ENCODE assay signal across 8 cellular contexts in genomic region chr6:152380993-152381898, GRCh38.
DNase-seq lines count a peak whose midpoint lies in the region; ATAC-seq, FAIRE-seq and TF ChIP-seq lines count a peak whose summit lies in the region.

No MANE protein-coding gene starts in this region.

- dilution Hi-C loops in keratinocyte (cut with MboI; ENCODE audit: extremely low pct_ligation_motif_present, low sequenced_read_pairs), result no loop called here

- H3K9me1 ChIP-seq in keratinocyte (ENCODE audit: control insufficient read depth, extremely low read depth, insufficient read depth, low read length), result no peaks in the 10 kb centered on the region

- no peaks in the 10 kb centered on the region for H3K36me3 ChIP-seq in HUES48 (ENCODE audit: control insufficient read depth, insufficient read depth, low read length)
- H3K36me3 ChIP-seq in keratinocyte (ENCODE audit: control insufficient read depth in 2 of 2, extremely low read depth in 1 of 2, insufficient read depth in 2 of 2, low read length in 2 of 2), result no peaks in the 10 kb centered on the region
- H3K36me3 ChIP-seq in small intestine (ENCODE audit: control insufficient read depth in 2 of 2, insufficient read depth in 2 of 2, low read length in 2 of 2), result no peaks in the 10 kb centered on the region

- no peak for TF ChIP-seq POLR2A in GM12892 (IDR thresholded peaks at IDR 0.05; ENCODE audit: low read depth, low read length)

- DNase-seq in caudate nucleus (lab: John Stamatoyannopoulos, UW) (peak in 55 of 61 donors; percentile 5 to 89 (median 44)), keratinocyte (ENCODE audit: low read depth, low spot score) (peak; percentile 59), small intestine (peak; percentile 18), GM10266 (ENCODE audit: extremely low spot score) (no peak), GM12892 (ENCODE audit: insufficient read length) (no peak)
- no peak for DNase-seq in central memory CD4-positive, alpha-beta T cell

- 11 to 25% (median 21%) methylated on average over 17 of the region's 17 CpGs for whole genome bisulfite sequencing in small intestine, 3 donors

- H3K27me3 ChIP-seq in HUES48 (ENCODE audit: control insufficient read depth, insufficient read depth, low read length) (no peaks in the 10 kb centered on the region), keratinocyte (ENCODE audit: control insufficient read depth, extremely low read depth, insufficient read depth, low read length) (no peaks in the 10 kb centered on the region), small intestine (ENCODE audit: control insufficient read depth in 2 of 2, insufficient read depth in 2 of 2, low read length in 2 of 2) (no peaks in the 10 kb centered on the region)

- H2AFZ ChIP-seq in keratinocyte (ENCODE audit: control insufficient read depth, low read length), result peak overlapping the region; percentile 73

- peak overlapping the region; percentile 97 for H3K4me2 ChIP-seq in keratinocyte (ENCODE audit: control insufficient read depth, extremely low read depth, insufficient read depth, low read depth, low read length)

- H3K4me3 ChIP-seq in HUES48 (ENCODE audit: low read depth, low read length) (peak overlapping the region; percentile 18; the same call in 1 of the 2 replicates), keratinocyte (ENCODE audit: control insufficient read depth in 2 of 3, extremely low read depth in 1 of 3, insufficient read depth in 2 of 3, low read depth in 1 of 3, low read length in 3 of 3) (peak overlapping the region; percentile 32 to 89 (median 67)), small intestine (ENCODE audit: low read depth in 1 of 2, low read length in 2 of 2) (no peak overlapping the region)

- FAIRE-seq in keratinocyte (lab: Jason Lieb, UNC) (peak; percentile 43), small intestine (lab: Jason Lieb, UNC) (no peak), GM12892 (lab: Jason Lieb, UNC) (no peak)

- no peaks in the 10 kb centered on the region for H3K9me3 ChIP-seq in HUES48 (ENCODE audit: control insufficient read depth, insufficient read depth, low read length)
- H3K9me3 ChIP-seq in keratinocyte (ENCODE audit: control insufficient read depth, low read depth, low read length), result no peaks in the 10 kb centered on the region
- no peaks in the 10 kb centered on the region for H3K9me3 ChIP-seq in small intestine (ENCODE audit: control insufficient read depth, low read depth)

- H3K4me1 ChIP-seq in HUES48 (ENCODE audit: control insufficient read depth, insufficient read depth, low read length), result no peaks in the 10 kb centered on the region
- peaks cover 18% of the 10 kb centered on the region for H3K4me1 ChIP-seq in keratinocyte (ENCODE audit: control insufficient read depth, extremely low read depth, insufficient read depth, low read length)
- peaks cover 0 to 3% of the 10 kb centered on the region in 2 donors for H3K4me1 ChIP-seq in small intestine (ENCODE audit: control insufficient read depth in 2 of 2, insufficient read depth in 1 of 2, low read depth in 1 of 2, low read length in 1 of 2)

- TF ChIP-seq CTCF in keratinocyte (optimal IDR thresholded peaks at IDR 0.05 in 1 of 3, IDR thresholded peaks at IDR 0.05 in 1 of 3, conservative IDR thresholded peaks at IDR 0.05 in 1 of 3; ENCODE audit: extremely low read depth in 1 of 3, insufficient read depth in 2 of 3, low read length in 3 of 3), result no peak
- no peak for TF ChIP-seq CTCF in GM10266 (IDR thresholded peaks at IDR 0.05; ENCODE audit: control insufficient read depth, insufficient read depth, low read depth, missing control alignments)

- H3K79me2 ChIP-seq in keratinocyte (ENCODE audit: control insufficient read depth, insufficient read depth, low read length), result no peaks in the 10 kb centered on the region

- H4K20me1 ChIP-seq in keratinocyte (ENCODE audit: control insufficient read depth, extremely low read depth, insufficient read depth, low read length), result no peaks in the 10 kb centered on the region

- H3K9ac ChIP-seq in HUES48 (ENCODE audit: low read depth, low read length) (peak overlapping the region; percentile 31; the same call in 1 of the 2 replicates), keratinocyte (ENCODE audit: control insufficient read depth, extremely low read depth, insufficient read depth, low read length) (peak overlapping the region; percentile 88)

- no peak for ATAC-seq in HG03135 (IDR thresholded peaks at IDR 0.05; ENCODE audit: unreplicated experiment)

- peak overlapping the region; percentile 21 for H3K27ac ChIP-seq in HUES48 (ENCODE audit: low read depth, low read length)
- H3K27ac ChIP-seq in caudate nucleus (ENCODE audit: low read depth, low read length), result peak overlapping the region; percentile 82
- peak overlapping the region; percentile 91 for H3K27ac ChIP-seq in keratinocyte (ENCODE audit: control insufficient read depth, insufficient read depth, low read length)
- peak overlapping the region in 1 of 2 donors; percentile 97 for H3K27ac ChIP-seq in small intestine (ENCODE audit: low read depth in 1 of 2, low read length in 1 of 2)

Comparison
In these comparisons a context has a peak if more than half of its experiments do, and no peak if none do; other contexts are left out.
1. H3K4me3 ChIP-seq: peak in HUES48 (single experiment) and keratinocyte (3 of 3); none in small intestine (0 of 2).
2. DNase-seq: peak in caudate nucleus (55 of 61), keratinocyte (single experiment) and small intestine (single experiment); none in central memory CD4-positive, alpha-beta T cell (single experiment), GM10266 (single experiment) and GM12892 (single experiment).